ENCODE assay signal across 8 cellular contexts in the genomic region with DNA sequence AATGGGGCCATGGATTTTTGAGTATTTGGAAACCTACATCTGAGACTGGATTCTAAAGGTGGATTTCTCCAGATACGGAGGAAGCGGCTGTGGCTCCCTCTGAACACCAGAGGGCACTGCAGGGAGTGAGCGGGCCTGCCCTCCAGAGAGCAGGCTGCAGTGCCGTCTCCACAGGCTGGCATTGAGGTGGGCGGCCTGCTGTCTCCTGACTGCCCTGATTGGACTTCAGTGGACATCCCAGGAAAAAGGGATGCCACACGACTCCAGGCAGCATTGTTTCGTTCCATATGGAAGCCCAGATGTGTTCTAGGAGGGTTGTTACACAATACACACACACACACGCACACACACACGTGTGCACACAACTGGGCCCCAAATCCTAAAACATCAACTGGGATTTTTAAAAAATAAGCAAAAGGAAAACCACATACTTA.
A peak's percentile ranks its signal among the peaks of the same experiment; 100 is the strongest.
DNase-seq lines count a peak whose midpoint lies in the region; ATAC-seq and TF ChIP-seq lines count a peak whose summit lies in the region.

No MANE protein-coding gene starts in this region.

- H4K20me1 ChIP-seq in KMS-11 (ENCODE audit: insufficient read depth), result no peaks in the 10 kb centered on the region

- H3K27ac ChIP-seq in KMS-11, result no peak overlapping the region

- in situ Hi-C loops in astrocyte of the spinal cord (cut with HindIII; ENCODE audit: low sequenced_read_pairs), result no loop called here

- peak overlapping the region; percentile 21; the same call in 1 of the 2 replicates for H2AFZ ChIP-seq in KMS-11 (ENCODE audit: low read depth)

- H3K79me2 ChIP-seq in KMS-11 (ENCODE audit: insufficient read depth, low read depth), result no peaks in the 10 kb centered on the region

- DNase-seq in GDM1 (lab: John Stamatoyannopoulos, UW), result peak; percentile 4
- peak; percentile 17 for DNase-seq in T follicular helper cell (ENCODE audit: low read depth)
- DNase-seq in astrocyte of the spinal cord (ENCODE audit: low read depth, low spot score), result peak; percentile 47
- DNase-seq in iPS-NIHi11 (ENCODE audit: low spot score), result peak; percentile 84
- DNase-seq in stimulated activated CD4-positive, alpha-beta T cell treated with anti-CD3 and anti-CD28 coated beads, Interleukin-1b, Interleukin-23, amount 100 ng/mL, for 24 hours (ENCODE audit: low read depth in 4 of 4, low spot score in 1 of 4), result peak in 3 of 4 experiments; percentile 7 to 30 (median 18)
- DNase-seq in NK-92 treated with Interleukin-12 subunit alpha and Interleukin-12 subunit beta, amount 100 ng/mL, for 24 hours (lab: John Stamatoyannopoulos, UW), result no peak

- peak; percentile 56 for TF ChIP-seq CTCF in KMS-11 (conservative IDR thresholded peaks at IDR 0.05; ENCODE audit: low read depth, low read length)
- peak; percentile 92 for TF ChIP-seq CTCF in astrocyte of the spinal cord (IDR thresholded peaks at IDR 0.05; ENCODE audit: low read depth, low read length)

- no peak overlapping the region for H3K4me2 ChIP-seq in KMS-11

- H3K4me1 ChIP-seq in KMS-11 (ENCODE audit: low read depth, poor library complexity, severe bottlenecking), result no peaks in the 10 kb centered on the region

- no peak for ATAC-seq in GM19395 (IDR thresholded peaks at IDR 0.05; ENCODE audit: unreplicated experiment)

- no peak overlapping the region for H3K9ac ChIP-seq in KMS-11

- no peak overlapping the region for H3K4me3 ChIP-seq in KMS-11 (IDR thresholded peaks at IDR 0.05; ENCODE audit: insufficient read depth, low read depth, low read length)
- no peak overlapping the region for H3K4me3 ChIP-seq in astrocyte of the spinal cord (ENCODE audit: low read depth, low read length)

- no peaks in the 10 kb centered on the region for H3K27me3 ChIP-seq in KMS-11 (ENCODE audit: insufficient read depth, low read depth)

- H3K36me3 ChIP-seq in KMS-11 (ENCODE audit: insufficient read depth), result no peaks in the 10 kb centered on the region
